In the genomic region with DNA sequence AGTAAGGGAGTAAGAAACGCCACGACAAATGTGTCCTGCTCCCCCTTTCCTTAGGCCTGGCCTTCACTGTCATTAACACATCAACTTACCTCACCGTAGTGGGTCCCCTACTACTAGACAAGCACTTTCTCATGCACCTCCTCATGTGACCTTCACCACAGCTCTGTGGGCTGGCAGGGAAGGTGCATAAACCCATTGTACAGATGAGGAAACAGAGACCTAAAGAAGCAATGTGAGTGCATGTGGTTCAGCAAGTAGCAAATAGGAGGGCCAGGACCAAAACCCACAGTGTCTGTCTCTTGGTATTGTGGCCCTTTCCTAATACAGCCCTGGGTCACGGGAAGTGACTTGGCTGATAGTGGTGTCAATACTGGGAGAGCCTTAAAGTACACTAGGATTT, we compare ENCODE assay signal across 28 cellular contexts. TPM values are rescaled to one million over a fixed set of nuclear protein-coding genes. Genes with fewer than 3 reads are reported as not detected.
DNase-seq lines count a peak whose midpoint lies in the region; ATAC-seq, FAIRE-seq and TF ChIP-seq lines count a peak whose summit lies in the region.
"Had no signal": no experiment of that assay in that cellular context is flagged by ENCODE, and none has a peak within 500 bp of the region (broad histone marks: within the 10 kb centered on the region; RNA-seq: fewer than 3 reads in every experiment).

No MANE protein-coding gene starts in this region.

- in situ Hi-C loops in HepG2 (cut with HindIII; ENCODE audit: extremely low pct_ligation_motif_present, low pct_unique_long_range_greater_than_20kb) = no loop called here

- no TSS peak for BruUV-seq in HepG2 (replicated peaks; lab: Mats Ljungman, UMichigan)

- no peak for TF ChIP-seq RAD21 in HepG2 (CRISPR knock-in tag; IDR thresholded peaks at IDR 0.05)

- H4K8ac ChIP-seq in trophoblast cell (ENCODE audit: low read depth, low read length) = no peak overlapping the region

- H3K27me3 ChIP-seq in HepG2 (ENCODE audit: control insufficient read depth in 1 of 2, insufficient read depth in 2 of 2, low read length in 2 of 2) (no peaks in the 10 kb centered on the region), right lobe of liver (no peaks in the 10 kb centered on the region), trophoblast cell (ENCODE audit: insufficient read depth, low read length) (no peaks in the 10 kb centered on the region)
- H3K27me3 ChIP-seq: BE2C; BLaER1 treated with 17β-estradiol and CSF1 and Interleukin-3, amounts not matched to agents 10 nM and 100 nM had no signal

- CTCF ChIA-PET in HepG2 (lab: Yijun Ruan, JAX; ENCODE audit: low intra/inter-chr PET ratio, low total read pairs) = no interaction called here

- H3K14ac ChIP-seq in trophoblast cell (ENCODE audit: low read length) = no peak overlapping the region

- 100% methylated on average over 4 of the region's 4 CpGs for WGBS in HepG2 (ENCODE audit: low lambda C conversion rate)
- WGBS in right lobe of liver (ENCODE audit: insufficient coverage, low coverage, low lambda C conversion rate, missing lambda C conversion rate) = 83% methylated on average over 3 of the region's 4 CpGs
- WGBS in trophoblast cell (ENCODE audit: extremely low coverage, insufficient coverage, insufficient read length) = no CpG with 5 or more reads among the region's 4 CpGs

- no peak overlapping the region for H2AK5ac ChIP-seq in trophoblast cell (ENCODE audit: low read length)

- H3K4ac ChIP-seq in trophoblast cell (ENCODE audit: low read depth, low read length) = no peak overlapping the region

- no peak overlapping the region for H2AFZ ChIP-seq in HepG2 (ENCODE audit: low read length)
- H2AFZ ChIP-seq in trophoblast cell (ENCODE audit: insufficient read depth, low read length, poor library complexity) = no peak overlapping the region

- TF ChIP-seq POLR2A in HepG2 (IDR thresholded peaks at IDR 0.05; ENCODE audit: insufficient read depth in 1 of 2, low read depth in 2 of 2, low read length in 2 of 2) = no peak
- no peak for TF ChIP-seq POLR2A in right lobe of liver (IDR thresholded peaks at IDR 0.05)

- no peak for TF ChIP-seq CTCF in HepG2 (CRISPR knock-in tag; IDR thresholded peaks at IDR 0.05)
- TF ChIP-seq CTCF in right lobe of liver (IDR thresholded peaks at IDR 0.05) = no peak

- H4K91ac ChIP-seq in trophoblast cell (ENCODE audit: low read depth, low read length) = no peak overlapping the region

- H2BK5ac ChIP-seq in trophoblast cell (ENCODE audit: low read depth, low read length, poor library complexity) = no peak overlapping the region

- H3K9me3 ChIP-seq in HepG2 (ENCODE audit: low read length) (no peaks in the 10 kb centered on the region), right lobe of liver (no peaks in the 10 kb centered on the region), trophoblast cell (ENCODE audit: insufficient read depth, low read depth, low read length) (peaks cover 2% of the 10 kb centered on the region)
- H3K9me3 ChIP-seq: A549, BE2C, HAP-1 had no signal

- H3K4me3 ChIP-seq in HepG2 (replicated peaks in 1 of 3; ENCODE audit: insufficient read depth in 1 of 3, low read depth in 2 of 3, low read length in 3 of 3) = no peak overlapping the region
- H3K4me3 ChIP-seq in right lobe of liver = no peak overlapping the region
- H3K4me3 ChIP-seq in trophoblast cell (ENCODE audit: low read depth, low read length) = no peak overlapping the region
- H3K4me3 ChIP-seq: A549; BLaER1 treated with 17β-estradiol and CSF1 and Interleukin-3, amounts not matched to agents 10 nM and 100 nM; HAP-1 had no signal

- peak; percentile 31 for DNase-seq in NK-92 treated with Interleukin-12 subunit alpha and Interleukin-12 subunit beta, amount 100 ng/mL, for 24 hours (lab: John Stamatoyannopoulos, UW)
- DNase-seq in NK-92 (lab: John Stamatoyannopoulos, UW; ENCODE audit: unreplicated experiment) (no peak), HepG2 (ENCODE audit: low spot score) (no peak), right lobe of liver (no peak), trophoblast cell (no peak)
- DNase-seq: 8988T; ACHN; AML-193; BE2C; CD4-positive, alpha-beta T cell; CD8-positive, alpha-beta memory T cell; DMS 273 treated with DMSO at 0.1 percent for 48 hours; DMS53; DMS79 treated with DMSO at 0.1 percent for 48 hours; GF-D8; GOT3; HFFc6 had no signal

- POLR2A ChIA-PET in HepG2 (lab: Yijun Ruan, JAX) = no interaction called here

- no peaks in the 10 kb centered on the region for H3K79me1 ChIP-seq in trophoblast cell (ENCODE audit: low read length)

- no peak overlapping the region for H3K27ac ChIP-seq in HepG2 (ENCODE audit: extremely low read length, insufficient read depth, low read length)
- no peak overlapping the region for H3K27ac ChIP-seq in right lobe of liver
- H3K27ac ChIP-seq in trophoblast cell (ENCODE audit: low read depth, low read length) = no peak overlapping the region
- H3K27ac ChIP-seq: A549; BLaER1 treated with 17β-estradiol and CSF1 and Interleukin-3, amounts not matched to agents 10 nM and 100 nM had no signal

- TF ChIP-seq EP300 in HepG2 (IDR thresholded peaks at IDR 0.05; ENCODE audit: low read depth in 2 of 2, low read length in 2 of 2) (no peak), HepG2 (CRISPR knock-in tag; IDR thresholded peaks at IDR 0.05; ENCODE audit: borderline replicate concordance) (no peak)

- H4K20me1 ChIP-seq in HepG2 (ENCODE audit: insufficient read depth, low read length) = no peaks in the 10 kb centered on the region
- H4K20me1 ChIP-seq: BLaER1 treated with 17β-estradiol and CSF1 and Interleukin-3, amounts not matched to agents 10 nM and 100 nM had no signal

- no peak for FAIRE-seq in HepG2 (lab: Jason Lieb, UNC)
- FAIRE-seq: A549, D721Med, GM12891, GM18507, H54 had no signal

- H3K18ac ChIP-seq in trophoblast cell (ENCODE audit: low read length) = no peak overlapping the region

- intact Hi-C loops in HepG2 (cut with micrococcal nuclease; ENCODE audit: unreplicated experiment) = no loop called here
- intact Hi-C loops in right lobe of liver (cut with DNase I) = no loop called here

- H4K12ac ChIP-seq in trophoblast cell (ENCODE audit: low read depth, low read length) = no peak overlapping the region

- H3K23ac ChIP-seq in trophoblast cell (ENCODE audit: low read length) = peak overlapping the region; percentile 29

- no peak overlapping the region for H2BK12ac ChIP-seq in trophoblast cell (ENCODE audit: low read length)

- H3K36me3 ChIP-seq in HepG2 (replicated peaks in 1 of 2; ENCODE audit: control insufficient read depth in 1 of 2, insufficient read depth in 2 of 2, low read length in 2 of 2) = no peaks in the 10 kb centered on the region
- no peaks in the 10 kb centered on the region for H3K36me3 ChIP-seq in right lobe of liver
- H3K36me3 ChIP-seq in trophoblast cell (ENCODE audit: control insufficient read depth in 1 of 2, insufficient read depth in 2 of 2, low read length in 2 of 2) = no peaks in the 10 kb centered on the region
- H3K36me3 ChIP-seq: BE2C; BLaER1 treated with 17β-estradiol and CSF1 and Interleukin-3, amounts not matched to agents 10 nM and 100 nM; HAP-1 had no signal

- ATAC-seq in HepG2 (no peak), right lobe of liver (no peak), GM18517 (IDR thresholded peaks at IDR 0.05; ENCODE audit: unreplicated experiment) (no peak)
- ATAC-seq: A549 had no signal

- H3K9ac ChIP-seq in HepG2 (ENCODE audit: insufficient read depth, low read depth, low read length) (no peak overlapping the region), trophoblast cell (ENCODE audit: low read length) (peak overlapping the region; percentile 35)
- H3K9ac ChIP-seq: BLaER1 treated with 17β-estradiol and CSF1 and Interleukin-3, amounts not matched to agents 10 nM and 100 nM had no signal

- H3K4me2 ChIP-seq in HepG2 (ENCODE audit: low read depth, low read length) (no peak overlapping the region), trophoblast cell (ENCODE audit: low read length) (no peak overlapping the region)
- H3K4me2 ChIP-seq: A549 had no signal

- no peaks in the 10 kb centered on the region for H3K79me2 ChIP-seq in HepG2 (ENCODE audit: insufficient read depth, low read length)
- H3K79me2 ChIP-seq in trophoblast cell (ENCODE audit: control insufficient read depth, insufficient read depth, low read length, poor library complexity) = no peaks in the 10 kb centered on the region

- no peak overlapping the region for H2BK120ac ChIP-seq in trophoblast cell (ENCODE audit: insufficient read depth, low read length, poor library complexity)

- no peaks in the 10 kb centered on the region for H3K4me1 ChIP-seq in HepG2 (ENCODE audit: insufficient read depth, low read length)
- no peaks in the 10 kb centered on the region for H3K4me1 ChIP-seq in right lobe of liver
- no peaks in the 10 kb centered on the region for H3K4me1 ChIP-seq in trophoblast cell (ENCODE audit: control insufficient read depth in 1 of 2, insufficient read depth in 2 of 2, low read length in 2 of 2)
- H3K4me1 ChIP-seq: A549, BE2C, HAP-1 had no signal

RNA-seq across cellular contexts. Expression of a gene that starts 5.3 kb away (rescaled TPM):
- 0.13 TPM in 1 of 2 replicates, not detected in the other for total RNA-seq in HepG2 (2016; rRNA removed; fragmentation: Illumina TruSeq; extraction: Trizol)
- not detected in 2 replicates for total RNA-seq in HepG2 (2016; cell fraction: cytosol; rRNA removed; fragmentation: Illumina TruSeq; extraction: Trizol; ENCODE audit: low read depth)
- total RNA-seq in HepG2 (2016; cell fraction: insoluble cytoplasmic fraction; rRNA removed; fragmentation: Illumina TruSeq; extraction: Trizol) = not detected in 2 replicates
- total RNA-seq in HepG2 (2016; cell fraction: membrane; rRNA removed; fragmentation: Illumina TruSeq; extraction: Trizol) = not detected in 2 replicates
- not detected in 2 replicates for total RNA-seq in HepG2 (2016; cell fraction: nucleus; rRNA removed; fragmentation: Illumina TruSeq; extraction: Trizol)
- polyA plus RNA-seq in HepG2 (2011; rRNA removed) = not detected in 2 replicates
- 0.05 and 0.07 TPM in 2 replicates for polyA plus RNA-seq in HepG2 (2011; cell fraction: cytosol; rRNA removed)
- not detected in 2 replicates for polyA plus RNA-seq in HepG2 (2011; cell fraction: nucleus; rRNA removed)
- polyA plus RNA-seq in HepG2 (2012) = not detected in 2 replicates
- polyA plus RNA-seq in HepG2 (2016; cell fraction: cytosol; fragmentation: Illumina TruSeq; extraction: Trizol; ENCODE audit: low read depth) = not detected in 2 replicates
- polyA plus RNA-seq in HepG2 (2016; cell fraction: insoluble cytoplasmic fraction; fragmentation: Illumina TruSeq; extraction: Trizol; ENCODE audit: low read depth) = not detected in 2 replicates
- not detected in 2 replicates for polyA plus RNA-seq in HepG2 (2016; cell fraction: membrane; fragmentation: Illumina TruSeq; extraction: Trizol; ENCODE audit: low read depth)
- polyA plus RNA-seq in HepG2 (2016; cell fraction: nucleus; fragmentation: Illumina TruSeq; extraction: Trizol; ENCODE audit: insufficient read depth, low read depth) = not detected in 2 replicates
- 0.64 TPM in 1 of 2 replicates, not detected in the other for polyA minus RNA-seq in HepG2 (2011; rRNA and poly(A)+ RNA removed; ENCODE audit: low replicate concordance)
- not detected in 2 replicates for polyA minus RNA-seq in HepG2 (2011; cell fraction: cytosol; rRNA and poly(A)+ RNA removed)
- polyA minus RNA-seq in HepG2 (2011; cell fraction: nucleus; rRNA and poly(A)+ RNA removed) = not detected in 2 replicates
- not detected for total RNA-seq in right lobe of liver
- polyA plus RNA-seq in trophoblast cell (2013) = 0.04 TPM in 1 of 2 replicates, not detected in the other
- total RNA-seq: CD4-positive, alpha-beta T cell; CD8-positive, alpha-beta memory T cell; Daoy; G401; HFFc6 had no signal
- polyA plus RNA-seq: A549; CD14-positive monocyte; CD8-positive, alpha-beta memory T cell had no signal

RNA-seq across cellular contexts. Expression of a gene that starts 22.1 kb away (rescaled TPM):
- total RNA-seq in HepG2 (2016; rRNA removed; fragmentation: Illumina TruSeq; extraction: Trizol) (0.18 and 0.62 TPM in 2 replicates), right lobe of liver (under 1 TPM in 5 of 6 experiments, not detected in 1; 0.06 to 0.53 (median 0.33) TPM)
- not detected in 2 replicates for total RNA-seq in HepG2 (2016; cell fraction: cytosol; rRNA removed; fragmentation: Illumina TruSeq; extraction: Trizol; ENCODE audit: low read depth)
- 0.07 and 0.58 TPM in 2 replicates for total RNA-seq in HepG2 (2016; cell fraction: insoluble cytoplasmic fraction; rRNA removed; fragmentation: Illumina TruSeq; extraction: Trizol)
- 0.03 and 0.37 TPM in 2 replicates for total RNA-seq in HepG2 (2016; cell fraction: membrane; rRNA removed; fragmentation: Illumina TruSeq; extraction: Trizol)
- total RNA-seq in HepG2 (2016; cell fraction: nucleus; rRNA removed; fragmentation: Illumina TruSeq; extraction: Trizol) = 2.0 and 2.1 TPM in 2 replicates
- 0.37 and 0.52 TPM in 2 replicates for polyA plus RNA-seq in HepG2 (2011; rRNA removed)
- 0.07 and 0.09 TPM in 2 replicates for polyA plus RNA-seq in HepG2 (2011; cell fraction: cytosol; rRNA removed)
- 1.9 and 2.3 TPM in 2 replicates for polyA plus RNA-seq in HepG2 (2011; cell fraction: nucleus; rRNA removed)
- polyA plus RNA-seq in HepG2 (2012) = 0.20 and 0.34 TPM in 2 replicates
- polyA plus RNA-seq in HepG2 (2016; cell fraction: cytosol; fragmentation: Illumina TruSeq; extraction: Trizol; ENCODE audit: low read depth) = 0.03 TPM in 1 of 2 replicates, not detected in the other
- 0.17 and 0.24 TPM in 2 replicates for polyA plus RNA-seq in HepG2 (2016; cell fraction: insoluble cytoplasmic fraction; fragmentation: Illumina TruSeq; extraction: Trizol; ENCODE audit: low read depth)
- 0.03 TPM in 1 of 2 replicates, not detected in the other for polyA plus RNA-seq in HepG2 (2016; cell fraction: membrane; fragmentation: Illumina TruSeq; extraction: Trizol; ENCODE audit: low read depth)
- 2.5 and 3.1 TPM in 2 replicates for polyA plus RNA-seq in HepG2 (2016; cell fraction: nucleus; fragmentation: Illumina TruSeq; extraction: Trizol; ENCODE audit: insufficient read depth, low read depth)
- polyA minus RNA-seq in HepG2 (2011; rRNA and poly(A)+ RNA removed; ENCODE audit: low replicate concordance) = 1.3 TPM in 1 of 2 replicates, not detected in the other
- polyA minus RNA-seq in HepG2 (2011; cell fraction: cytosol; rRNA and poly(A)+ RNA removed) = not detected in 2 replicates
- polyA minus RNA-seq in HepG2 (2011; cell fraction: nucleus; rRNA and poly(A)+ RNA removed) = 2.7 and 3.2 TPM in 2 replicates
- polyA plus RNA-seq in trophoblast cell (2013) = 0.01 and 0.03 TPM in 2 replicates
- total RNA-seq: Daoy, HFFc6 had no signal
- polyA plus RNA-seq: A549, CD14-positive monocyte had no signal
